In the genomic region with DNA sequence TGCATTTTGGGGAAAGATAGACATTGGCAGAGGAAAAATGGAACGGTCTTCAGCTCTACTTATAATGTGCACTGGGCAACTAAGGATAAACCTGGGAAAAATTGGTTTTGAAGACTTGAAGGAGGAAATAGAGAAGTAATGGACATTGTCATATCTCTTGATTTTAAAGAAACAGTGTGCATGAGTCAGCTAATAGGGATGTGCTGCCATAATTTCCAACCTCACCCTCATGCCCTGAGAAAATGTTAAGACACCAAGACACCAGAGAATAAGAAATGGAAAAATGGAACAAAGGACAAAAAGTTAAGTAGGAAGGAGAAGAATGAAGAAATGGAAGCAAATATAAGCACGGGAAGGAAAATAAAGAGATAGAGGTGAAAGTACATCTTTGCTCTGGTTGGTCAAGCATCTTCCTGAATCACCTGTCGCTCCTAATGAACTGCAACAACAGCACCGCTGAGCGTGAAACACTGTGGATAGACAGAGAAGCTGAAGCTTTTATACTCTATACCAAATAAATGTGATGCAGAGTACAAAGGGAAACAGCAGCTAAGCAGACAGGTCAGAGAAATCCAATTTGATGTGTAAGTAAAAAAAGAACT, we compare ENCODE assay signal across 17 cellular contexts. TPM values are rescaled to one million over a fixed set of nuclear protein-coding genes. Genes with fewer than 3 reads are reported as not detected.
DNase-seq lines count a peak whose midpoint lies in the region; ATAC-seq and TF ChIP-seq lines count a peak whose summit lies in the region.
"Had no signal": no experiment of that assay in that cellular context is flagged by ENCODE, and none has a peak within 500 bp of the region (broad histone marks: within the 10 kb centered on the region; RNA-seq: fewer than 3 reads in every experiment).

No MANE protein-coding gene starts in this region.

- H3K36me3 Mint-ChIP-seq in activated CD4-positive, alpha-beta T cell treated with anti-CD3 and anti-CD28 coated beads for 36 hours (ENCODE audit: low read depth) = peaks cover 31% of the 10 kb centered on the region

- no TSS peak for BruUV-seq in A673 (replicated peaks; lab: Mats Ljungman, UMichigan)

- peaks cover 66% of the 10 kb centered on the region for H3K4me1 Mint-ChIP-seq in activated CD4-positive, alpha-beta T cell treated with anti-CD3 and anti-CD28 coated beads for 36 hours

- H3K4me3 ChIP-seq in A673 (ENCODE audit: low read depth, low read length, poor library complexity, severe bottlenecking) = no peak overlapping the region
- H3K4me3 ChIP-seq in KMS-11 (IDR thresholded peaks at IDR 0.05; ENCODE audit: insufficient read depth, low read depth, low read length) = no peak overlapping the region
- no peak overlapping the region for H3K4me3 ChIP-seq in ascending aorta
- H3K4me3 ChIP-seq: uterus had no signal

- peaks cover 12% of the 10 kb centered on the region for H3K36me3 ChIP-seq in A673 (ENCODE audit: insufficient read depth, low read length, poor library complexity, severe bottlenecking)
- no peaks in the 10 kb centered on the region for H3K36me3 ChIP-seq in KMS-11 (ENCODE audit: insufficient read depth)
- H3K36me3 ChIP-seq in ascending aorta = peaks cover 2 to 5% of the 10 kb centered on the region in 2 donors
- H3K36me3 ChIP-seq: uterus had no signal

- H3K4me2 ChIP-seq in KMS-11 = peak overlapping the region; percentile 60; the same call in 1 of the 2 replicates

- TF ChIP-seq CTCF in A673 (conservative IDR thresholded peaks at IDR 0.05; ENCODE audit: low read depth, low read length) (no peak), KMS-11 (conservative IDR thresholded peaks at IDR 0.05; ENCODE audit: low read depth, low read length) (no peak), ascending aorta (IDR thresholded peaks at IDR 0.05) (no peak)

- ATAC-seq in GM18517 (IDR thresholded peaks at IDR 0.05; ENCODE audit: unreplicated experiment) = no peak
- ATAC-seq in activated CD4-positive, alpha-beta T cell treated with anti-CD3 and anti-CD28 coated beads for 36 hours = no peak
- no peak for ATAC-seq in HG03135 (IDR thresholded peaks at IDR 0.05; ENCODE audit: unreplicated experiment)
- ATAC-seq: HCT116 had no signal

- H3K79me2 ChIP-seq in KMS-11 (ENCODE audit: insufficient read depth, low read depth) = peaks cover 84% of the 10 kb centered on the region

- no peaks in the 10 kb centered on the region for H3K9me3 ChIP-seq in A673 (ENCODE audit: low read depth, low read length, poor library complexity, severe bottlenecking)
- H3K9me3 ChIP-seq in ascending aorta = no peaks in the 10 kb centered on the region
- H3K9me3 ChIP-seq: uterus had no signal

- intact Hi-C loops in A673 (cut with micrococcal nuclease; ENCODE audit: unreplicated experiment) = no loop called here
- intact Hi-C loops in ascending aorta (cut with DNase I) = loop anchor here (5.0 to 10.0 kb wide), 3 partner anchors 38 to 302 kb away; a partner anchor contains a TSS
- intact Hi-C loops in activated CD4-positive, alpha-beta T cell treated with anti-CD3 and anti-CD28 coated beads for 36 hours (cut with DNase I, micrococcal nuclease) = loop anchor here (1.0 to 5.0 kb wide), 3 partner anchors 7 to 1767 kb away; a partner anchor contains a TSS

- no peaks in the 10 kb centered on the region for H3K9me3 Mint-ChIP-seq in activated CD4-positive, alpha-beta T cell treated with anti-CD3 and anti-CD28 coated beads for 36 hours (ENCODE audit: low read depth)

- no peak overlapping the region for H3K4me3 Mint-ChIP-seq in activated CD4-positive, alpha-beta T cell treated with anti-CD3 and anti-CD28 coated beads for 36 hours

- no peak for DNase-seq in A673 (ENCODE audit: low spot score)
- peak in 1 of 2 donors; percentile 21 for DNase-seq in ascending aorta (ENCODE audit: low spot score in 2 of 2)
- peak; percentile 49 for DNase-seq in iris pigment epithelial cell (ENCODE audit: low read depth)
- no peak for DNase-seq in NCI-H748 treated with DMSO at 0.1 percent for 48 hours (lab: John Stamatoyannopoulos, UW)
- no peak for DNase-seq in activated CD4-positive, alpha-beta T cell treated with anti-CD3 and anti-CD28 coated beads for 36 hours
- DNase-seq: activated CD4-positive, CD25-positive, alpha-beta regulatory T cell; mammary epithelial cell; NCI-H1436; NCI-H526 treated with DMSO at 0.1 percent for 48 hours; occipital lobe; SHP77; stimulated activated CD8-positive, alpha-beta memory T cell treated with anti-CD3 and anti-CD28 coated beads, Interleukin-4, amount 100 ng/mL, for 48 hours; uterus had no signal

- H3K27me3 ChIP-seq in A673 (replicated peaks; ENCODE audit: insufficient read depth, low read depth, low read length, poor library complexity) (no peaks in the 10 kb centered on the region), KMS-11 (ENCODE audit: insufficient read depth, low read depth) (no peaks in the 10 kb centered on the region), ascending aorta (no peaks in the 10 kb centered on the region)
- H3K27me3 ChIP-seq: uterus had no signal

- no peaks in the 10 kb centered on the region for H3K27me3 Mint-ChIP-seq in activated CD4-positive, alpha-beta T cell treated with anti-CD3 and anti-CD28 coated beads for 36 hours

- H3K9ac ChIP-seq in KMS-11 = no peak overlapping the region

- H3K27ac Mint-ChIP-seq in activated CD4-positive, alpha-beta T cell treated with anti-CD3 and anti-CD28 coated beads for 36 hours = no peak overlapping the region

- POLR2A ChIA-PET in A673 (lab: Charles Lee; ENCODE audit: low non-redundant PET) = interaction anchor here (0.6 to 1.0 kb wide), 2 partner anchors 11 to 186 kb away, joined by 3 to 6 read pairs; no protein-coding TSS in a partner anchor
- POLR2A ChIA-PET in activated CD4-positive, alpha-beta T cell treated with anti-CD3 and anti-CD28 coated beads for 36 hours (lab: Charles Lee) = interaction anchor here (0.6 to 1.1 kb wide), 2 partner anchors 15 to 506 kb away, joined by 3 to 6 read pairs; no protein-coding TSS in a partner anchor

- H3K4me1 ChIP-seq in A673 (ENCODE audit: insufficient read depth, low read length, poor library complexity, severe bottlenecking) (peaks cover 13% of the 10 kb centered on the region), KMS-11 (ENCODE audit: low read depth, poor library complexity, severe bottlenecking) (peaks cover 45% of the 10 kb centered on the region), ascending aorta (peaks cover 17 to 44% of the 10 kb centered on the region in 2 donors)

- CTCF ChIA-PET in A673 (lab: Charles Lee) = no interaction called here
- CTCF ChIA-PET in activated CD4-positive, alpha-beta T cell treated with anti-CD3 and anti-CD28 coated beads for 36 hours (lab: Charles Lee) = interaction anchor here (0.8 to 3.4 kb wide), 6 partner anchors 9 to 36 kb away, joined by 3 to 8 read pairs (median 4); no protein-coding TSS in a partner anchor

- peak overlapping the region; percentile 60 for H3K27ac ChIP-seq in A673 (ENCODE audit: low read depth, low read length, poor library complexity, severe bottlenecking)
- peak overlapping the region; percentile 41; the same call in 1 of the 2 replicates for H3K27ac ChIP-seq in KMS-11
- peak overlapping the region; percentile 49 to 71 for H3K27ac ChIP-seq in ascending aorta
- H3K27ac ChIP-seq: uterus had no signal

- no peak overlapping the region for H2AFZ ChIP-seq in KMS-11 (ENCODE audit: low read depth)

- peaks cover 15% of the 10 kb centered on the region for H4K20me1 ChIP-seq in KMS-11 (ENCODE audit: insufficient read depth)

RNA-seq across cellular contexts. Expression of a gene that starts 5.3 kb away (rescaled TPM):
- total RNA-seq in A673 (2021) = 214 and 221 TPM in 2 replicates
- 222 TPM for total RNA-seq in ascending aorta
- total RNA-seq in activated CD4-positive, alpha-beta T cell treated with anti-CD3 and anti-CD28 coated beads for 36 hours = 100 to 1,000 TPM; 117 to 147 TPM

RNA-seq across cellular contexts. Expression of a gene that starts 46.6 kb away (rescaled TPM):
- total RNA-seq in A673 (2021) (75.9 and 84.3 TPM in 2 replicates), ascending aorta (93.0 TPM)
- total RNA-seq in activated CD4-positive, alpha-beta T cell treated with anti-CD3 and anti-CD28 coated beads for 36 hours = 10 to 100 TPM; 45.0 to 59.0 TPM

RNA-seq across cellular contexts. Expression of a gene that starts 46.8 kb away (rescaled TPM):
- 125 and 145 TPM in 2 replicates for total RNA-seq in A673 (2021)
- 13.4 TPM for total RNA-seq in ascending aorta
- total RNA-seq in activated CD4-positive, alpha-beta T cell treated with anti-CD3 and anti-CD28 coated beads for 36 hours = 10 to 100 TPM; 82.6 to 95.0 TPM
